ENCODE assay signal across 15 cellular contexts in the genomic region with DNA sequence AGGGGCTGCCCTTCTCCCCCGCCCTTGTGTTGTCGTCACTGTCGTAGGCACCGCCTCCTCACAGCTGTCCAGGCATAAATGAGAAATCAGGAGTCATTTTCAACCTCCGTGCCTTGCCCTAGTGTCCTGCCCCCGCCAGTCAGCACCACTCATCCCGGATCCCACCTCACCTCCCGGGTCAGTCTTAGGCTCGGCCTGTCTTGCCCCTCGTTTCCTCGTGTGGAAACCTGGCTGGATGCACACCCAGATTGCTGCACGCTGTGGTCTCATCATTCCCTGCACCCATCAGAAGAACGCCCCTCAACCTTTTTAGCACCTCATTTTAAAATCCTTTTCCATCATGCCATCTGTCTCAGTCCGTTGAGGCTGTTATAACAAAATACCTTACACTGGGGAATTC.
DNase-seq lines count a peak whose midpoint lies in the region; ATAC-seq and TF ChIP-seq lines count a peak whose summit lies in the region.
"Had no signal": no experiment of that assay in that cellular context is flagged by ENCODE, and none has a peak within 500 bp of the region (broad histone marks: within the 10 kb centered on the region; RNA-seq: fewer than 3 reads in every experiment).

No MANE protein-coding gene starts in this region.

- no peak for DNase-seq in IMR-90
- DNase-seq in mesendoderm, result no peak
- DNase-seq in trophoblast cell, result no peak
- no peak for DNase-seq in COLO829 (ENCODE audit: low spot score)
- DNase-seq: C1 segment of cervical spinal cord; Caco-2; CD4-positive, alpha-beta memory T cell; DMS153; DND-41; GDM1; H9 had no signal

- no peak for TF ChIP-seq CTCF in IMR-90 (conservative IDR thresholded peaks at IDR 0.05; ENCODE audit: low read depth, low read length)

- H3K4me1 ChIP-seq in IMR-90 (ENCODE audit: control insufficient read depth, insufficient read depth, low read length) (no peaks in the 10 kb centered on the region), mesendoderm (ENCODE audit: control insufficient read depth, low read depth, low read length) (peaks cover 5% of the 10 kb centered on the region), trophoblast cell (ENCODE audit: control insufficient read depth in 1 of 2, insufficient read depth in 2 of 2, low read length in 2 of 2) (peaks cover 5 to 8% of the 10 kb centered on the region in 2 experiments)
- H3K4me1 ChIP-seq: Caco-2 had no signal

- TF ChIP-seq POLR2A in IMR-90 (IDR thresholded peaks at IDR 0.05; ENCODE audit: low read depth, low read length), result no peak

- H3K18ac ChIP-seq in IMR-90 (ENCODE audit: low read depth, low read length), result no peak overlapping the region
- no peak overlapping the region for H3K18ac ChIP-seq in mesendoderm (ENCODE audit: low read length)
- no peak overlapping the region for H3K18ac ChIP-seq in trophoblast cell (ENCODE audit: low read length)

- no peak overlapping the region for H2BK5ac ChIP-seq in IMR-90 (ENCODE audit: low read depth, low read length, poor library complexity, severe bottlenecking)
- H2BK5ac ChIP-seq in mesendoderm (ENCODE audit: low read length), result no peak overlapping the region
- no peak overlapping the region for H2BK5ac ChIP-seq in trophoblast cell (ENCODE audit: low read depth, low read length, poor library complexity)

- H4K12ac ChIP-seq in trophoblast cell (ENCODE audit: low read depth, low read length), result no peak overlapping the region

- BruUV-seq in IMR-90 (replicated peaks; lab: Mats Ljungman, UMichigan), result no TSS peak

- H4K8ac ChIP-seq in IMR-90 (ENCODE audit: low read depth in 2 of 2, low read length in 2 of 2), result no peak overlapping the region
- H4K8ac ChIP-seq in mesendoderm (ENCODE audit: low read depth, low read length), result no peak overlapping the region
- H4K8ac ChIP-seq in trophoblast cell (ENCODE audit: low read depth, low read length), result no peak overlapping the region

- H3K36me3 ChIP-seq in IMR-90 (ENCODE audit: control insufficient read depth, insufficient read depth, low read length), result no peaks in the 10 kb centered on the region
- no peaks in the 10 kb centered on the region for H3K36me3 ChIP-seq in mesendoderm (ENCODE audit: control insufficient read depth, insufficient read depth, low read length)
- H3K36me3 ChIP-seq in trophoblast cell (ENCODE audit: control insufficient read depth in 1 of 2, insufficient read depth in 2 of 2, low read length in 2 of 2), result no peaks in the 10 kb centered on the region

- H4K20me1 ChIP-seq in IMR-90 (ENCODE audit: insufficient read depth, low read length), result no peaks in the 10 kb centered on the region

- H3K4ac ChIP-seq in IMR-90 (ENCODE audit: low read depth, low read length), result no peak overlapping the region
- H3K4ac ChIP-seq in mesendoderm (ENCODE audit: low read depth, low read length), result no peak overlapping the region
- H3K4ac ChIP-seq in trophoblast cell (ENCODE audit: low read depth, low read length), result no peak overlapping the region

- no peaks in the 10 kb centered on the region for H3K79me2 ChIP-seq in mesendoderm (ENCODE audit: control insufficient read depth, insufficient read depth, low read length)
- no peaks in the 10 kb centered on the region for H3K79me2 ChIP-seq in trophoblast cell (ENCODE audit: control insufficient read depth, insufficient read depth, low read length, poor library complexity)

- ATAC-seq in IMR-90 (ENCODE audit: low read depth), result no peak
- no peak for ATAC-seq in HG03457 (IDR thresholded peaks at IDR 0.05; ENCODE audit: unreplicated experiment)
- no peak for ATAC-seq in HG03439 (IDR thresholded peaks at IDR 0.05; ENCODE audit: unreplicated experiment)
- ATAC-seq: GM12878, HCT116 had no signal

- H3K4me2 ChIP-seq in IMR-90 (ENCODE audit: low read depth, low read length) (no peak overlapping the region), mesendoderm (ENCODE audit: low read length) (no peak overlapping the region), trophoblast cell (ENCODE audit: low read length) (no peak overlapping the region)

- H2BK120ac ChIP-seq in IMR-90 (ENCODE audit: low read depth, low read length) (no peak overlapping the region), mesendoderm (ENCODE audit: low read depth, low read length) (no peak overlapping the region), trophoblast cell (ENCODE audit: insufficient read depth, low read length, poor library complexity) (no peak overlapping the region)

- H2AK5ac ChIP-seq in IMR-90 (ENCODE audit: low read depth, low read length) (no peak overlapping the region), mesendoderm (ENCODE audit: low read length) (no peak overlapping the region), trophoblast cell (ENCODE audit: low read length) (no peak overlapping the region)

- H3K56ac ChIP-seq in IMR-90 (ENCODE audit: extremely low read depth, insufficient read depth, low read length) (no peak overlapping the region), mesendoderm (ENCODE audit: low read length) (no peak overlapping the region)

- no peak overlapping the region for H2BK12ac ChIP-seq in trophoblast cell (ENCODE audit: low read length)

- CTCF ChIA-PET in IMR-90 (lab: Yijun Ruan, JAX), result interaction anchor here (0.6 kb wide), 1 partner anchor 185 kb away, joined by 4 read pairs; no protein-coding TSS in a partner anchor

- in situ Hi-C loops in IMR-90 (cut with MboI; ENCODE audit: low sequenced_read_pairs), result no loop called here

- H3K79me1 ChIP-seq in IMR-90 (ENCODE audit: low read depth in 1 of 2, low read length in 2 of 2), result no peaks in the 10 kb centered on the region
- H3K79me1 ChIP-seq in mesendoderm (ENCODE audit: low read length), result no peaks in the 10 kb centered on the region
- no peaks in the 10 kb centered on the region for H3K79me1 ChIP-seq in trophoblast cell (ENCODE audit: low read length)

- no peak overlapping the region for H4K5ac ChIP-seq in IMR-90 (ENCODE audit: low read depth, low read length)
- no peak overlapping the region for H4K5ac ChIP-seq in mesendoderm (ENCODE audit: low read length)

- intact Hi-C loops in IMR-90 (cut with micrococcal nuclease), result no loop called here

- H3K23ac ChIP-seq in IMR-90 (ENCODE audit: low read depth, low read length) (no peak overlapping the region), mesendoderm (ENCODE audit: low read length) (peak overlapping the region; percentile 45), trophoblast cell (ENCODE audit: low read length) (no peak overlapping the region)

- no peak for TF ChIP-seq RAD21 in IMR-90 (IDR thresholded peaks at IDR 0.05; ENCODE audit: low read length)

- H3K27me3 ChIP-seq in IMR-90 (ENCODE audit: control insufficient read depth, insufficient read depth, low read length) (no peaks in the 10 kb centered on the region; the same call in 1 of the 2 replicates), mesendoderm (ENCODE audit: insufficient read depth, low read length, poor library complexity) (no peaks in the 10 kb centered on the region), trophoblast cell (ENCODE audit: insufficient read depth, low read length) (no peaks in the 10 kb centered on the region)

- H3K4me3 ChIP-seq in IMR-90 (ENCODE audit: insufficient read depth, low read depth, low read length) (no peak overlapping the region), mesendoderm (ENCODE audit: low read length) (no peak overlapping the region), trophoblast cell (ENCODE audit: low read depth, low read length) (no peak overlapping the region)
- H3K4me3 ChIP-seq: GM12878 had no signal

- WGBS in IMR-90 (ENCODE audit: extremely low coverage in 2 of 2, insufficient read length in 1 of 2), 2 experiments, result 43% methylated on average over 5 of the region's 14 CpGs; no CpG with 5 or more reads in 1 of the 2 experiments
- no CpG with 5 or more reads among the region's 14 CpGs for WGBS in mesendoderm (ENCODE audit: extremely low coverage, insufficient coverage, low lambda C conversion rate)
- WGBS in trophoblast cell (ENCODE audit: extremely low coverage, insufficient coverage, insufficient read length), result no CpG with 5 or more reads among the region's 14 CpGs

- H3K27ac ChIP-seq in IMR-90 (ENCODE audit: insufficient read depth, low read length), result no peak overlapping the region
- H3K27ac ChIP-seq in mesendoderm (ENCODE audit: low read depth, low read length), result no peak overlapping the region
- no peak overlapping the region for H3K27ac ChIP-seq in trophoblast cell (ENCODE audit: low read depth, low read length)

- H3K9ac ChIP-seq in IMR-90 (ENCODE audit: low read depth, low read length) (no peak overlapping the region), mesendoderm (ENCODE audit: low read length) (no peak overlapping the region), trophoblast cell (ENCODE audit: low read length) (peak overlapping the region; percentile 52)

- H3K9me1 ChIP-seq in IMR-90 (ENCODE audit: insufficient read depth, low read length), result no peaks in the 10 kb centered on the region

- H3K14ac ChIP-seq in IMR-90 (replicated peaks; ENCODE audit: low read depth, low read length) (no peak overlapping the region), trophoblast cell (ENCODE audit: low read length) (no peak overlapping the region)

- H2AFZ ChIP-seq in IMR-90 (replicated peaks; ENCODE audit: low read length, poor library complexity) (peak overlapping the region; percentile 37), trophoblast cell (ENCODE audit: insufficient read depth, low read length, poor library complexity) (no peak overlapping the region)

- POLR2A ChIA-PET in IMR-90 (lab: Charles Lee; ENCODE audit: unreplicated experiment), result no interaction called here

- no peak overlapping the region for H4K91ac ChIP-seq in IMR-90 (ENCODE audit: insufficient read depth, low read depth, low read length)
- no peak overlapping the region for H4K91ac ChIP-seq in trophoblast cell (ENCODE audit: low read depth, low read length)

- dilution Hi-C loops in IMR-90 (cut with HindIII; ENCODE audit: low sequenced_read_pairs, unreplicated experiment), result no loop called here

- no peak overlapping the region for H2BK15ac ChIP-seq in IMR-90 (ENCODE audit: low read depth, low read length)
- H2BK15ac ChIP-seq in mesendoderm (replicated peaks; ENCODE audit: low read depth), result no peak overlapping the region

- H3K9me3 ChIP-seq in IMR-90 (ENCODE audit: control insufficient read depth, insufficient read depth, low read length), result no peaks in the 10 kb centered on the region
- no peaks in the 10 kb centered on the region for H3K9me3 ChIP-seq in trophoblast cell (ENCODE audit: insufficient read depth, low read depth, low read length)
- H3K9me3 ChIP-seq: Caco-2 had no signal

- H2BK20ac ChIP-seq in IMR-90 (ENCODE audit: low read depth, low read length), result no peak overlapping the region

- H2AK9ac ChIP-seq in IMR-90 (replicated peaks; ENCODE audit: low read depth, low read length, poor library complexity), result no peak overlapping the region

TF ChIP-seq in IMR-90, 13 proteins besides CTCF, POLR2A, EP300 and RAD21 (continues in another document):
- no peak for TF ChIP-seq MAFK (IDR thresholded peaks at IDR 0.05; ENCODE audit: low read depth, low read length)
- TF ChIP-seq MXI1 (IDR thresholded peaks at IDR 0.05; ENCODE audit: borderline replicate concordance, low read depth, low read length), result no peak
- TF ChIP-seq MAZ (IDR thresholded peaks at IDR 0.05; ENCODE audit: borderline replicate concordance, low read depth, low read length), result no peak
